Comparison of ENCODE assay signal across 10 cellular contexts in the genomic region with DNA sequence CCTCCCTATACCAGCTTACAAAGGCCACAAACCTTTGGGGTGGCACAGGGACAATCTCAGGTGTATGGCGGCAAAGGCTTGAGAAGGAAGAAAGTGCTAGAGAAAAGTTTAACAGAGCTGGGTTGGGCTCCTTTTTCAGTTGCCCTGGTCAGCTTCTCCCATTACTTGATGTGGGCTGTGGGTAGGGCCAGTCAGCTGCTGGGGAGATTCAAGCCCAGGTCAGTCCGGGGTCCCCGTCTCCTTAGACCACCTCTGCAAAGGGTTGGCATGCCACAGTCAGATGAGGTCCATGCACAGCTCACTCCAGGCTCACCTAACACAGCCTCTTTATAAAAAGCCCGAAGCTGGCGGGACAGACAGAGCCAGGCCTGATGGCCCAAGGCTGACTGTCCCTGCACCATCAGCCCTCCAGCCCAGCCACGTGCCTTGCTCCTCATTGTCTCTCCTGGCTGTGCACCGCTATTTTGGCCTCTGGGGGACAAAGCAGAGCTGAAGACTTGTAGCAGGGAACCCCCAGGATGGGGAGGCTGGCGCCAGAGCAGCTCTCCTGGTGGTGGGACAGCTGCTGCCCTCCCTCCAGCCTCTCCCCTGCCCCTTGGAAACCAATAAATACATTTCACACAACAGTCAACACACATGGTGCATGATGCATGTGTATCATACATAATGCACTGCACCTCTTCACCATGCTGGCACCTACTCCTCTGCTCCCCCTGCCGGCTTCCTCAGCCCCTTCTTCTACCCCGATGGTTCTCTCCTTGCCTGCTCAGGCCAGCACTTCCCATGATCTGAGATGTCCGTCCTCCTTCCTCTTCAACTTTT.
A peak's percentile ranks its signal among the peaks of the same experiment; 100 is the strongest.
DNase-seq lines count a peak whose midpoint lies in the region; ATAC-seq and TF ChIP-seq lines count a peak whose summit lies in the region.
"Had no signal": no experiment of that assay in that cellular context is flagged by ENCODE, and none has a peak within 500 bp of the region (broad histone marks: within the 10 kb centered on the region; RNA-seq: fewer than 3 reads in every experiment).

No MANE protein-coding gene starts in this region.

- POLR2A ChIA-PET in AG04449 (lab: Yijun Ruan, JAX) = no interaction called here

- ATAC-seq in GM19455 (IDR thresholded peaks at IDR 0.05; ENCODE audit: unreplicated experiment) = no peak
- no peak for ATAC-seq in activated CD4-positive, CD25-positive, alpha-beta regulatory T cell treated with anti-CD3 and anti-CD28 coated beads, Interleukin-2, amount 50 U/mL, for 24 hours
- ATAC-seq: sciatic nerve had no signal

- DNase-seq in AG04449 (ENCODE audit: low read depth, low spot score) (no peak), GM12865 (ENCODE audit: low read depth) (no peak), NB4 (ENCODE audit: low read depth) (peak; percentile 18), epithelial cell of proximal tubule (ENCODE audit: low read depth) (no peak), NCI-H510A (lab: John Stamatoyannopoulos, UW) (no peak)
- no peak for DNase-seq in effector CD4-positive, alpha-beta T cell
- DNase-seq: activated naive CD4-positive, alpha-beta T cell treated with Interleukin-2 at 50 U/mL for 16 hours had no signal

- H3K4me3 ChIP-seq in AG04449 (ENCODE audit: low read depth, low read length) (no peak overlapping the region), GM12865 (ENCODE audit: low read depth, low read length) (no peak overlapping the region), NB4 (ENCODE audit: low read depth, low read length) (no peak overlapping the region), epithelial cell of proximal tubule (ENCODE audit: low read depth, low read length) (no peak overlapping the region)

- TF ChIP-seq CTCF in AG04449 (IDR thresholded peaks at IDR 0.05; ENCODE audit: insufficient read depth, low read length, missing control alignments) = peak; percentile 27
- TF ChIP-seq CTCF in GM12865 (IDR thresholded peaks at IDR 0.05; ENCODE audit: insufficient read depth, low read depth, low read length, missing control alignments) = peak; percentile 35
- peak; percentile 53 for TF ChIP-seq CTCF in NB4 (IDR thresholded peaks at IDR 0.05; ENCODE audit: low read depth, low read length)
- peak; percentile 13 for TF ChIP-seq CTCF in epithelial cell of proximal tubule (conservative IDR thresholded peaks at IDR 0.05; ENCODE audit: low read depth, low read length)

- CTCF ChIA-PET in AG04449 (lab: Yijun Ruan, JAX) = interaction anchor here (0.7 to 2.3 kb wide), 4 partner anchors 10 to 164 kb away, joined by 3 to 8 read pairs (median 4); no protein-coding TSS in a partner anchor

- no peak for TF ChIP-seq POLR2A in NB4 (IDR thresholded peaks at IDR 0.05; ENCODE audit: extremely low read depth, insufficient read length)
